In the genomic region with DNA sequence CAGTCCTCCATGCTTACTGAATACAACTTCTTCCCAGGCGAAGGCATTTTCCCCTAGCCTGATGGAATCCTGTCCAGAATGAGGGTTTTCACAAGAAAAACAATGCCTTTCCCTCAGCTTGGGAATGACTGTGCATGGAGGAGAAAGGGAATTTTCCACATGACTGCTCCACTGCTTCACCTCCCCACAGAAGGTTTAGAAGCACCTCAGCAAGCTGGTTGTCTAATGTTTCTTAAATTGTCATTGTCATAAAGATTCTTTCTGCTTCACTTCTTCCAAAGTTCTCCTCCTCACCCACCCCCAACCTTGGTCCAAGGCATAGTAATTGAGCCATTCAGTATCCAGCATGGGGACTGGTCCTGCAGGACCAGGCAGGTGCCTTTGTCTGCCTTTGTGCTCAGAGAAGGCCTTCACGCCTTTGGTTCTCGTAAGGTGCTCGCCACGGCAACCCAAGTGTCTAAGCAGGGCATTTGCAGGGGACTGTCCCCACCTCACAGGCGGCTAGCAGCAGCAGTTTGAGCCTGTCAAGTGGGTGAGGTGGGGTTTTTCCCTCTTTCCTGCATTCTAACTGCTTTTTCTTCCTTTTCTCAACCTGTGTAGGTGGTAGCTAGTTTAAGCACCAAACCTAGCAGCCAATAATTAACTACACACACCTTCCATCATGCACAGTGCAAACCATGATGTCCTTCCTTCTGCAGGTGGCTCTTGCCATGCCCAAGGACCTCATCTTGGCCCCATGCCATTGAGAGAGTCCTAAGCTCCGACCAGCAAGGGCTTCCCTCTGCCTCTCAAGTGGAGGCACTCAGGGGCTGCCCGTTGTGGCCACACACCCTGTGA, we compare ENCODE assay signal across 8 cellular contexts.
DNase-seq lines count a peak whose midpoint lies in the region; ATAC-seq and TF ChIP-seq lines count a peak whose summit lies in the region.

No MANE protein-coding gene starts in this region.

- H3K27ac ChIP-seq in ovary, result no peak overlapping the region

- peaks cover 2% of the 10 kb centered on the region for H3K36me3 Mint-ChIP-seq in activated naive CD8-positive, alpha-beta T cell treated with anti-CD3 and anti-CD28 coated beads, Interleukin-2, amount 50 U/mL, for 24 hours (ENCODE audit: low read depth)
- no peaks in the 10 kb centered on the region for H3K36me3 Mint-ChIP-seq in stimulated activated naive CD8-positive, alpha-beta T cell treated with anti-CD3 and anti-CD28 coated beads, Interleukin-15, Interleukin-2, amounts not matched to agents 100 ng/mL and 50 ng/mL, for 24 hours (ENCODE audit: low read depth)

- DNase-seq in activated CD8-positive, alpha-beta memory T cell treated with anti-CD3 and anti-CD28 coated beads for 48 hours (ENCODE audit: low read depth in 2 of 3, low spot score in 2 of 3), result peak in 2 of 3 experiments; percentile 21 to 49
- DNase-seq in activated CD8-positive, alpha-beta memory T cell treated with anti-CD3 and anti-CD28 coated beads, Interleukin-2, amount 50 U/mL, for 48 hours, result no peak
- DNase-seq in activated naive CD8-positive, alpha-beta T cell treated with anti-CD3 and anti-CD28 coated beads, Interleukin-2, amount 50 U/mL, for 24 hours, result peak; percentile 76
- DNase-seq in ovary (no peak), activated gamma-delta T cell (lab: John Stamatoyannopoulos, UW) (no peak), NCI-H2107 treated with DMSO at 0.1 percent for 48 hours (lab: John Stamatoyannopoulos, UW; ENCODE audit: unreplicated experiment) (no peak)

- H3K4me1 Mint-ChIP-seq in activated naive CD8-positive, alpha-beta T cell treated with anti-CD3 and anti-CD28 coated beads, Interleukin-2, amount 50 U/mL, for 24 hours, result peaks cover 64% of the 10 kb centered on the region
- peaks cover 58% of the 10 kb centered on the region for H3K4me1 Mint-ChIP-seq in stimulated activated naive CD8-positive, alpha-beta T cell treated with anti-CD3 and anti-CD28 coated beads, Interleukin-15, Interleukin-2, amounts not matched to agents 100 ng/mL and 50 ng/mL, for 24 hours (ENCODE audit: low read depth)

- peaks cover 0 to 2% of the 10 kb centered on the region in 2 donors for H3K9me3 ChIP-seq in ovary

- no peaks in the 10 kb centered on the region for H3K9me3 Mint-ChIP-seq in activated naive CD8-positive, alpha-beta T cell treated with anti-CD3 and anti-CD28 coated beads, Interleukin-2, amount 50 U/mL, for 24 hours
- no peaks in the 10 kb centered on the region for H3K9me3 Mint-ChIP-seq in stimulated activated naive CD8-positive, alpha-beta T cell treated with anti-CD3 and anti-CD28 coated beads, Interleukin-15, Interleukin-2, amounts not matched to agents 100 ng/mL and 50 ng/mL, for 24 hours

- ATAC-seq in HG03039 (IDR thresholded peaks at IDR 0.05; ENCODE audit: unreplicated experiment), result peak; percentile 69
- ATAC-seq in activated naive CD8-positive, alpha-beta T cell treated with anti-CD3 and anti-CD28 coated beads, Interleukin-2, amount 50 U/mL, for 24 hours, result peak; percentile 94

- intact Hi-C loops in ovary (cut with DNase I), result no loop called here

- no peak for TF ChIP-seq CTCF in ovary (IDR thresholded peaks at IDR 0.05)

- H3K4me1 ChIP-seq in ovary (ENCODE audit: insufficient read depth), result no peaks in the 10 kb centered on the region

- no peak for TF ChIP-seq POLR2A in ovary (IDR thresholded peaks at IDR 0.05)

- no peaks in the 10 kb centered on the region for H3K27me3 ChIP-seq in ovary

- peaks cover 31% of the 10 kb centered on the region for H3K27me3 Mint-ChIP-seq in activated naive CD8-positive, alpha-beta T cell treated with anti-CD3 and anti-CD28 coated beads, Interleukin-2, amount 50 U/mL, for 24 hours
- peaks cover 30% of the 10 kb centered on the region for H3K27me3 Mint-ChIP-seq in stimulated activated naive CD8-positive, alpha-beta T cell treated with anti-CD3 and anti-CD28 coated beads, Interleukin-15, Interleukin-2, amounts not matched to agents 100 ng/mL and 50 ng/mL, for 24 hours

- H3K4me3 ChIP-seq in ovary, result no peak overlapping the region

- no peak overlapping the region for H3K4me3 Mint-ChIP-seq in activated naive CD8-positive, alpha-beta T cell treated with anti-CD3 and anti-CD28 coated beads, Interleukin-2, amount 50 U/mL, for 24 hours
- peak overlapping the region; percentile 6 for H3K4me3 Mint-ChIP-seq in stimulated activated naive CD8-positive, alpha-beta T cell treated with anti-CD3 and anti-CD28 coated beads, Interleukin-15, Interleukin-2, amounts not matched to agents 100 ng/mL and 50 ng/mL, for 24 hours

- no peaks in the 10 kb centered on the region for H3K36me3 ChIP-seq in ovary

- WGBS in ovary, 3 donors, result 78 to 88% (median 86%) methylated on average over 8 of the region's 8 CpGs

- no peak for TF ChIP-seq EP300 in ovary (IDR thresholded peaks at IDR 0.05)

- H3K27ac Mint-ChIP-seq in activated naive CD8-positive, alpha-beta T cell treated with anti-CD3 and anti-CD28 coated beads, Interleukin-2, amount 50 U/mL, for 24 hours, result peak overlapping the region; percentile 50
- H3K27ac Mint-ChIP-seq in stimulated activated naive CD8-positive, alpha-beta T cell treated with anti-CD3 and anti-CD28 coated beads, Interleukin-15, Interleukin-2, amounts not matched to agents 100 ng/mL and 50 ng/mL, for 24 hours, result peak overlapping the region; percentile 59

Comparison
In these comparisons a context has a peak if more than half of its experiments do, and no peak if none do; other contexts are left out.
1. DNase-seq: peak in activated CD8-positive, alpha-beta memory T cell treated with anti-CD3 and anti-CD28 coated beads for 48 hours (2 of 3) and activated naive CD8-positive, alpha-beta T cell treated with anti-CD3 and anti-CD28 coated beads, Interleukin-2, amount 50 U/mL, for 24 hours (single experiment); none in activated CD8-positive, alpha-beta memory T cell treated with anti-CD3 and anti-CD28 coated beads, Interleukin-2, amount 50 U/mL, for 48 hours (single experiment), ovary (0 of 5), activated gamma-delta T cell (single experiment) and NCI-H2107 treated with DMSO at 0.1 percent for 48 hours (single experiment).